In genomic region chr3:59326246-59327024, GRCh38 we compare ENCODE assay signal across 1 cellular context.
TF ChIP-seq lines count a peak whose summit lies in the region.

No MANE protein-coding gene starts in this region.

TF ChIP-seq in WTC11, 78 proteins besides CTCF, POLR2A, EP300 and RAD21 (continued from another document):
- no peak for TF ChIP-seq GABPB1 (CRISPR knock-in tag; IDR thresholded peaks at IDR 0.05)
- no peak for TF ChIP-seq KAT7 (CRISPR knock-in tag; IDR thresholded peaks at IDR 0.05; ENCODE audit: borderline replicate concordance)
